Comparison of ENCODE assay signal across 9 cellular contexts in the genomic region with DNA sequence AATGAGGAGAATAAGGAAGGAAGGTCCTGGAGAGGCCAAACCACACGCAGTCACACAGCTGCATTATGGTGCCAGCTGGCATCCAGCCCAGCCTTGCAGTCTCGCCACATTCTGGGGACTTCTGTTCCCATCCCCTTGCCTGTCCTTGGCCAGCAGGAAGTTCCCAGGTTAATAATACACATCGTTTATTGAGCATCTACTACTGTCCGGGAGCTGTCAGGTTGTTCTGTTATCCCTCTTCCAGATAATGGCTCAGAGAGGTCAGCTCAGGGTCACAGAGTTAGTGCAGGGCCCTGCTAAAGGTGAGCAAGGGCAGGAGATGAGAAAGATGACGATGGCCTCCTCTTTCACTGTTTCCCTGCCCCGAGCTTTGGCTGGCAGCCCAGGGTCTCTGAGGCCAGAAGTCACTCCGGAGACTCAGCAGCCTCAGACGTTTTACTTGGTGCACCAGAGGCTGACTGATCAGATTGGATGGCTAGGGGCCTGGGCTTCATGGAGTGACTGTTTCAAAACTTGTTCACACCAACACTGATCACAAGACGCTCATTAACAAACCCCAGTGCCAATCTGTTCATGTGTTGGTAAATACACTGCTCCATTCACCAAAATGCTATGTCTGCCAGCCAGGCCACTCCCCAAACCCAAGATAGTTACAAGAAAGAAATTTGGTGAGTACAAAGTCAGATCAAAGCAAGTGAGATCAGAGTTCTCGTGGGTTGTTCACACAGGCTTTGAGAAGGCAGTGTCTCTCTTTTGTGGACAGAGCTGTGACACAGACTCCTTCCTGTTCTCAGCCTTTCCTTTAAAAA.
DNase-seq lines count a peak whose midpoint lies in the region; ATAC-seq, FAIRE-seq and TF ChIP-seq lines count a peak whose summit lies in the region.
"Had no signal": no experiment of that assay in that cellular context is flagged by ENCODE, and none has a peak within 500 bp of the region (broad histone marks: within the 10 kb centered on the region; RNA-seq: fewer than 3 reads in every experiment).

No MANE protein-coding gene starts in this region.

- no peak overlapping the region for H2AFZ ChIP-seq in GM23248

- H3K27ac ChIP-seq in GM23248, result no peak overlapping the region
- no peak overlapping the region for H3K27ac ChIP-seq in left lung
- H3K27ac ChIP-seq: KMS-11 had no signal

- FAIRE-seq in GM12892 (lab: Jason Lieb, UNC), result no peak

- H3K4me1 ChIP-seq in GM23248 (ENCODE audit: insufficient read depth) (peaks cover 9% of the 10 kb centered on the region), left lung (peaks cover 5 to 20% of the 10 kb centered on the region in 2 donors)

- TF ChIP-seq CTCF in astrocyte of the cerebellum (IDR thresholded peaks at IDR 0.05; ENCODE audit: low read depth, low read length, missing control alignments), result no peak
- TF ChIP-seq CTCF in left lung (IDR thresholded peaks at IDR 0.05), result no peak

- H3K9ac ChIP-seq in GM23248, result no peak overlapping the region
- H3K9ac ChIP-seq: KMS-11 had no signal

- H4K20me1 ChIP-seq in GM23248 (ENCODE audit: insufficient read depth), result no peaks in the 10 kb centered on the region

- in situ Hi-C loops in GM23248 (cut with MboI), result loop anchor here (10.0 kb wide), 1 partner anchor 94 kb away; no protein-coding TSS in a partner anchor
- in situ Hi-C loops in astrocyte of the cerebellum (cut with HindIII; ENCODE audit: low sequenced_read_pairs), result loop anchor here (5.0 kb wide), 1 partner anchor 62 kb away; no protein-coding TSS in a partner anchor

- 29 to 37% methylated on average over 10 of the region's 10 CpGs for WGBS in GM23248 (ENCODE audit: low coverage in 1 of 2, low lambda C conversion rate in 2 of 2, missing lambda C conversion rate in 2 of 2), 2 experiments

- intact Hi-C loops in left lung (cut with DNase I), result no loop called here

- H3K4me3 ChIP-seq in GM23248 (no peak overlapping the region), astrocyte of the cerebellum (ENCODE audit: low read depth, low read length) (no peak overlapping the region), left lung (no peak overlapping the region)

- no peaks in the 10 kb centered on the region for H3K9me2 ChIP-seq in GM23248 (ENCODE audit: insufficient read depth)

- H3K79me2 ChIP-seq in GM23248 (ENCODE audit: insufficient read depth), result no peaks in the 10 kb centered on the region

- H3K27me3 ChIP-seq in GM23248 (replicated peaks; ENCODE audit: insufficient read depth), result no peaks in the 10 kb centered on the region
- H3K27me3 ChIP-seq in left lung, result no peaks in the 10 kb centered on the region

- H3K36me3 ChIP-seq in GM23248 (ENCODE audit: low read depth) (no peaks in the 10 kb centered on the region), left lung (no peaks in the 10 kb centered on the region)

- H3F3A ChIP-seq in GM23248 (ENCODE audit: insufficient read depth), result peaks cover 7% of the 10 kb centered on the region; the same call in 1 of the 2 replicates

- H3K4me2 ChIP-seq in GM23248 (ENCODE audit: unreplicated experiment), result peak overlapping the region; percentile 1
- H3K4me2 ChIP-seq: KMS-11 had no signal

- TF ChIP-seq POLR2A in GM12892 (IDR thresholded peaks at IDR 0.05; ENCODE audit: low read depth, low read length), result no peak

- DNase-seq in GM23248 (peak; percentile 73), NCI-H69 (lab: John Stamatoyannopoulos, UW) (peak; percentile 94), astrocyte of the cerebellum (ENCODE audit: low read depth) (peak; percentile 4), left lung (peak in 1 of 2 donors; percentile 68), CD1c-positive myeloid dendritic cell (ENCODE audit: extremely low spot score) (no peak), NOMO-1 treated with dmso at 0.1 percent for 144 hours (lab: John Stamatoyannopoulos, UW; ENCODE audit: unreplicated experiment) (no peak), GM12892 (ENCODE audit: insufficient read length) (no peak)

- ATAC-seq in left lung (peak; percentile 58), GM18868 (IDR thresholded peaks at IDR 0.05; ENCODE audit: unreplicated experiment) (no peak)

- H3K9me3 ChIP-seq in GM23248 (ENCODE audit: low read depth), result no peaks in the 10 kb centered on the region
- H3K9me3 ChIP-seq in left lung, result no peaks in the 10 kb centered on the region

Comparison
In these comparisons a context has a peak if more than half of its experiments do, and no peak if none do; other contexts are left out.
1. DNase-seq: peak in GM23248 (single experiment), NCI-H69 (single experiment) and astrocyte of the cerebellum (single experiment); none in CD1c-positive myeloid dendritic cell (single experiment), NOMO-1 treated with dmso at 0.1 percent for 144 hours (single experiment) and GM12892 (single experiment).